In the genomic region with DNA sequence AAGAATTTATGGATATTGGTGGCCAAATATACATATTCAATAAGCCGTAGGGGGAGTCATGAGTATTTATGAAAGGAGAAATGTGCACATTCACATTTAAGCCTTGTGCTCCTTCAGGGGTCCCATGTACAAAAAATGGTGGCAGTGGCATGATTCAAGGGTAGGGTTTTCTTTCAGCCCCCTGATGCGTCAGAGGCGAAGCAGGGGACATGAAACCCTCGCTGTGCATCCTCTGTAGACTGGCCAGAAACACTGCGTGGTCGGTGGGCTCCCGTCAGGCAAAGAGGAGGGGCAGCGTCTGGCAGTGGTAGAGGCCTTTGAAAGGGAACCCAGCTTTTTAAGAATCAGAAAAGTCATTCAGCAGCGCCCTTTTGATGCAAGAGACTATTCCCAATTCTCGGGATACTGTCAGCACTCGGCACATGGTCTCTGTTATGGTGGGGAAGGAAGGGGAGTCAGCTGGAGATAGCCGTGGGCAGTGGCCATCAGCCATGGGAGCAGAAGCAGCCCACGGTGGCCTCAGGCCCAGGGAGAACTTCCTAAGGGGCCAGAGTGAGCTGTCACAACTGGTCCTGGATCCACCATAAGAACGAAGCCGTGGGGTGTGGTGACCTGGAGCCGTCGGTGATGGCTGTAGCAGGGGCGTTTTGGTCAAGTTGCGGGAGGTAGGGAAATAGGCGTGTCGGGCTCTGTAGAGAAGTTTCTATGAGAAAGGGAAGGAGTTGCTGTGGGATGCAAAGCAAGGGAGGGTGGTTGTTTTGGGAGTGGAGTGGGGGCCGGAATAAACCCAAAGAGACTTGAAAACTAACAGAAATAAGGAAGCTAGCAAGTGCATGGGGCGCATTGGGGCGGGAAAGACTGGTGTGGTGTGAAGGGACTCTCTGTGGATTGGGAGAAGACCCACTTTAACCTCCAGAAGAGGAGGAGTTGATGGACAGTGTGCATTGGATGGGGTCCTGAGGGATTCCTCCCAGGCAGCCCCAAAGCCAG, we compare ENCODE assay signal across 2 cellular contexts.
A peak's percentile ranks its signal among the peaks of the same experiment; 100 is the strongest.
TF ChIP-seq lines count a peak whose summit lies in the region.

No MANE protein-coding gene starts in this region.

TF ChIP-seq in Ishikawa, 13 proteins besides CTCF, POLR2A, EP300 and RAD21:
- TF ChIP-seq, protein P1, sequence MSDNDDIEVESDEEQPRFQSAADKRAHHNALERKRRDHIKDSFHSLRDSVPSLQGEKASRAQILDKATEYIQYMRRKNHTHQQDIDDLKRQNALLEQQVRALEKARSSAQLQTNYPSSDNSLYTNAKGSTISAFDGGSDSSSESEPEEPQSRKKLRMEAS (IDR thresholded peaks at IDR 0.05): 0 out of 2 replicates have a peak, but pooled peaks have one; percentile 25
- TF ChIP-seq, protein P2, sequence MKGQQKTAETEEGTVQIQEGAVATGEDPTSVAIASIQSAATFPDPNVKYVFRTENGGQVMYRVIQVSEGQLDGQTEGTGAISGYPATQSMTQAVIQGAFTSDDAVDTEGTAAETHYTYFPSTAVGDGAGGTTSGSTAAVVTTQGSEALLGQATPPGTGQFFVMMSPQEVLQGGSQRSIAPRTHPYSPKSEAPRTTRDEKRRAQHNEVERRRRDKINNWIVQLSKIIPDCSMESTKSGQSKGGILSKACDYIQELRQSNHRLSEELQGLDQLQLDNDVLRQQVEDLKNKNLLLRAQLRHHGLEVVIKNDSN (IDR thresholded peaks at IDR 0.05): no peak
- no peak for TF ChIP-seq FOXM1 (IDR thresholded peaks at IDR 0.05; ENCODE audit: borderline replicate concordance, low read depth)

TF ChIP-seq in HepG2, 621 proteins besides CTCF, POLR2A, EP300 and RAD21 (continued from another document):
- TF ChIP-seq, protein P3, sequence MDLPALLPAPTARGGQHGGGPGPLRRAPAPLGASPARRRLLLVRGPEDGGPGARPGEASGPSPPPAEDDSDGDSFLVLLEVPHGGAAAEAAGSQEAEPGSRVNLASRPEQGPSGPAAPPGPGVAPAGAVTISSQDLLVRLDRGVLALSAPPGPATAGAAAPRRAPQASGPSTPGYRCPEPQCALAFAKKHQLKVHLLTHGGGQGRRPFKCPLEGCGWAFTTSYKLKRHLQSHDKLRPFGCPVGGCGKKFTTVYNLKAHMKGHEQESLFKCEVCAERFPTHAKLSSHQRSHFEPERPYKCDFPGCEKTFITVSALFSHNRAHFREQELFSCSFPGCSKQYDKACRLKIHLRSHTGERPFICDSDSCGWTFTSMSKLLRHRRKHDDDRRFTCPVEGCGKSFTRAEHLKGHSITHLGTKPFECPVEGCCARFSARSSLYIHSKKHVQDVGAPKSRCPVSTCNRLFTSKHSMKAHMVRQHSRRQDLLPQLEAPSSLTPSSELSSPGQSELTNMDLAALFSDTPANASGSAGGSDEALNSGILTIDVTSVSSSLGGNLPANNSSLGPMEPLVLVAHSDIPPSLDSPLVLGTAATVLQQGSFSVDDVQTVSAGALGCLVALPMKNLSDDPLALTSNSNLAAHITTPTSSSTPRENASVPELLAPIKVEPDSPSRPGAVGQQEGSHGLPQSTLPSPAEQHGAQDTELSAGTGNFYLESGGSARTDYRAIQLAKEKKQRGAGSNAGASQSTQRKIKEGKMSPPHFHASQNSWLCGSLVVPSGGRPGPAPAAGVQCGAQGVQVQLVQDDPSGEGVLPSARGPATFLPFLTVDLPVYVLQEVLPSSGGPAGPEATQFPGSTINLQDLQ (CRISPR knock-in tag; IDR thresholded peaks at IDR 0.05): no peak
- TF ChIP-seq, protein P4, sequence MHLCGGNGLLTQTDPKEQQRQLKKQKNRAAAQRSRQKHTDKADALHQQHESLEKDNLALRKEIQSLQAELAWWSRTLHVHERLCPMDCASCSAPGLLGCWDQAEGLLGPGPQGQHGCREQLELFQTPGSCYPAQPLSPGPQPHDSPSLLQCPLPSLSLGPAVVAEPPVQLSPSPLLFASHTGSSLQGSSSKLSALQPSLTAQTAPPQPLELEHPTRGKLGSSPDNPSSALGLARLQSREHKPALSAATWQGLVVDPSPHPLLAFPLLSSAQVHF (CRISPR knock-in tag; IDR thresholded peaks at IDR 0.05): no peak
- TF ChIP-seq CREB1 (IDR thresholded peaks at IDR 0.05) (no peak), CREB1 (CRISPR knock-in tag; IDR thresholded peaks at IDR 0.05) (no peak), SALL1 (CRISPR knock-in tag; IDR thresholded peaks at IDR 0.05) (no peak), AGO2 (optimal IDR thresholded peaks at IDR 0.05; ENCODE audit: low read depth, low read length) (peak; percentile 90), ZFP82 (CRISPR knock-in tag; IDR thresholded peaks at IDR 0.05; ENCODE audit: borderline replicate concordance) (no peak), MIER2 (CRISPR knock-in tag; IDR thresholded peaks at IDR 0.05) (no peak), MAZ (IDR thresholded peaks at IDR 0.05; ENCODE audit: borderline replicate concordance, low read depth, low read length) (no peak), MAZ (CRISPR knock-in tag; IDR thresholded peaks at IDR 0.05; ENCODE audit: low read depth) (no peak), DPF2 (CRISPR knock-in tag; IDR thresholded peaks at IDR 0.05; ENCODE audit: borderline replicate concordance, low read depth) (no peak), POLR2AphosphoS2 (IDR thresholded peaks at IDR 0.05; ENCODE audit: low read depth, low read length) (peak; percentile 34), POLR2G (IDR thresholded peaks at IDR 0.05; ENCODE audit: low read depth, low read length) (peak; percentile 38; the same call in 1 of the 2 replicates), ZNF383 (CRISPR knock-in tag; IDR thresholded peaks at IDR 0.05; ENCODE audit: borderline replicate concordance) (no peak), ZNF101 (CRISPR knock-in tag; IDR thresholded peaks at IDR 0.05; ENCODE audit: borderline replicate concordance, low read depth) (no peak), RBM22 (optimal IDR thresholded peaks at IDR 0.05; ENCODE audit: low read length) (peak; percentile 64)
- TF ChIP-seq, protein P5, sequence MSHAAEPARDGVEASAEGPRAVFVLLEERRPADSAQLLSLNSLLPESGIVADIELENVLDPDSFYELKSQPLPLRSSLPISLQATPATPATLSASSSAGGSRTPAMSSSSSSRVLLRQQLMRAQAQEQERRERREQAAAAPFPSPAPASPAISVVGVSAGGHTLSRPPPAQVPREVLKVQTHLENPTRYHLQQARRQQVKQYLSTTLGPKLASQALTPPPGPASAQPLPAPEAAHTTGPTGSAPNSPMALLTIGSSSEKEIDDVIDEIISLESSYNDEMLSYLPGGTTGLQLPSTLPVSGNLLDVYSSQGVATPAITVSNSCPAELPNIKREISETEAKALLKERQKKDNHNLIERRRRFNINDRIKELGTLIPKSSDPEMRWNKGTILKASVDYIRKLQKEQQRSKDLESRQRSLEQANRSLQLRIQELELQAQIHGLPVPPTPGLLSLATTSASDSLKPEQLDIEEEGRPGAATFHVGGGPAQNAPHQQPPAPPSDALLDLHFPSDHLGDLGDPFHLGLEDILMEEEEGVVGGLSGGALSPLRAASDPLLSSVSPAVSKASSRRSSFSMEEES (CRISPR knock-in tag; IDR thresholded peaks at IDR 0.05): no peak
- TF ChIP-seq, protein P6, sequence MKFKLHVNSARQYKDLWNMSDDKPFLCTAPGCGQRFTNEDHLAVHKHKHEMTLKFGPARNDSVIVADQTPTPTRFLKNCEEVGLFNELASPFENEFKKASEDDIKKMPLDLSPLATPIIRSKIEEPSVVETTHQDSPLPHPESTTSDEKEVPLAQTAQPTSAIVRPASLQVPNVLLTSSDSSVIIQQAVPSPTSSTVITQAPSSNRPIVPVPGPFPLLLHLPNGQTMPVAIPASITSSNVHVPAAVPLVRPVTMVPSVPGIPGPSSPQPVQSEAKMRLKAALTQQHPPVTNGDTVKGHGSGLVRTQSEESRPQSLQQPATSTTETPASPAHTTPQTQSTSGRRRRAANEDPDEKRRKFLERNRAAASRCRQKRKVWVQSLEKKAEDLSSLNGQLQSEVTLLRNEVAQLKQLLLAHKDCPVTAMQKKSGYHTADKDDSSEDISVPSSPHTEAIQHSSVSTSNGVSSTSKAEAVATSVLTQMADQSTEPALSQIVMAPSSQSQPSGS (CRISPR knock-in tag; IDR thresholded peaks at IDR 0.05): no peak
- TF ChIP-seq, protein P7, sequence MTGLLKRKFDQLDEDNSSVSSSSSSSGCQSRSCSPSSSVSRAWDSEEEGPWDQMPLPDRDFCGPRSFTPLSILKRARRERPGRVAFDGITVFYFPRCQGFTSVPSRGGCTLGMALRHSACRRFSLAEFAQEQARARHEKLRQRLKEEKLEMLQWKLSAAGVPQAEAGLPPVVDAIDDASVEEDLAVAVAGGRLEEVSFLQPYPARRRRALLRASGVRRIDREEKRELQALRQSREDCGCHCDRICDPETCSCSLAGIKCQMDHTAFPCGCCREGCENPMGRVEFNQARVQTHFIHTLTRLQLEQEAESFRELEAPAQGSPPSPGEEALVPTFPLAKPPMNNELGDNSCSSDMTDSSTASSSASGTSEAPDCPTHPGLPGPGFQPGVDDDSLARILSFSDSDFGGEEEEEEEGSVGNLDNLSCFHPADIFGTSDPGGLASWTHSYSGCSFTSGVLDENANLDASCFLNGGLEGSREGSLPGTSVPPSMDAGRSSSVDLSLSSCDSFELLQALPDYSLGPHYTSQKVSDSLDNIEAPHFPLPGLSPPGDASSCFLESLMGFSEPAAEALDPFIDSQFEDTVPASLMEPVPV (CRISPR knock-in tag; IDR thresholded peaks at IDR 0.05): no peak
TF ChIP-seq in HepG2: peak in this region for 4.
